1 cellular context compared by ENCODE assay signal in genomic region chr2:3461781-3462492, GRCh38.
TF ChIP-seq lines count a peak whose summit lies in the region.

No MANE protein-coding gene starts in this region.

TF ChIP-seq in HEK293T, 16 proteins besides CTCF, POLR2A, EP300 and RAD21 (continued from another document):
- TF ChIP-seq NFRKB (IDR thresholded peaks at IDR 0.05) (no peak), TARDBP (IDR thresholded peaks at IDR 0.05) (no peak)
